Comparison of ENCODE assay signal across 13 cellular contexts in the genomic region with DNA sequence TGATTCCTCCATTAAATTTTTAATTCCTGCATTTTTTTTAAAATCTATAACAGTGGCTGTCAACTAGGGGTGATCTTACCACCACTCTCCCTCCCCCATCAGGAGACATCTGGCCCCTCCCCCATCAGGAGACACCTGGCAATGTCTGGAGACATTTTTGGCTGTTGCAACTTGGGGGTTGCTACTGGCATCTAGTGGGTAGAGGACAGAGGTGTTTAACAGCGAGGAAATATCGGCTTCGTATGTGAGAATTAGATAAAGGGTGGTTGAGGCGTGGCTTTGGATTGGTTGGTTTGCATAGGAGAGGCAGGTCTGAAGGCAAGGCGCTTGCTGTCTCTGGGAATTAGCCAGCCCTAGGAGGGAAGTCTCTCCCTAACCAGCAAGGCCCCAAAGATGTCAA. TPM values are rescaled to one million over a fixed set of nuclear protein-coding genes. Genes with fewer than 3 reads are reported as not detected.
A peak's percentile ranks its signal among the peaks of the same experiment; 100 is the strongest.
DNase-seq lines count a peak whose midpoint lies in the region; ATAC-seq and TF ChIP-seq lines count a peak whose summit lies in the region.
"Had no signal": no experiment of that assay in that cellular context is flagged by ENCODE, and none has a peak within 500 bp of the region (broad histone marks: within the 10 kb centered on the region; RNA-seq: fewer than 3 reads in every experiment).

No MANE protein-coding gene starts in this region.

- H3K4me1 Mint-ChIP-seq in CD4-positive, alpha-beta T cell (ENCODE audit: low read depth), result peaks cover 41% of the 10 kb centered on the region

- no peaks in the 10 kb centered on the region for H3K4me1 ChIP-seq in right cardiac atrium (ENCODE audit: control insufficient read depth, insufficient read depth, low read length)

- POLR2A ChIA-PET in CD4-positive, alpha-beta T cell (lab: Charles Lee), result interaction anchor here (1.0 to 1.8 kb wide), 2 partner anchors 16 to 22 kb away, joined by 3 to 5 read pairs; no protein-coding TSS in a partner anchor

- no peaks in the 10 kb centered on the region for H3K9me3 Mint-ChIP-seq in CD4-positive, alpha-beta T cell
- H3K9me3 Mint-ChIP-seq: IgD-negative memory B cell had no signal

- peak; percentile 84 for ATAC-seq in CD4-positive, alpha-beta T cell (ENCODE audit: poor library complexity)
- ATAC-seq in right cardiac atrium (no peak), HG03135 (IDR thresholded peaks at IDR 0.05; ENCODE audit: unreplicated experiment) (no peak)
- ATAC-seq: left lung had no signal

- H3K4me3 ChIP-seq in right cardiac atrium (ENCODE audit: low read length), result no peak overlapping the region
- H3K4me3 ChIP-seq: left lung, smooth muscle cell had no signal

- TF ChIP-seq CTCF in CD4-positive, alpha-beta T cell (IDR thresholded peaks at IDR 0.05), result no peak
- peak; percentile 31 for TF ChIP-seq CTCF in GM12873 (IDR thresholded peaks at IDR 0.05; ENCODE audit: insufficient read depth, low read depth, low read length, missing control alignments)

- H3K4me3 Mint-ChIP-seq in CD4-positive, alpha-beta T cell, result no peak overlapping the region
- H3K4me3 Mint-ChIP-seq: IgD-negative memory B cell had no signal

- H3K27ac ChIP-seq in CD4-positive, alpha-beta T cell (ENCODE audit: low read depth, low read length), result no peak overlapping the region
- no peak overlapping the region for H3K27ac ChIP-seq in right cardiac atrium (ENCODE audit: low read length)
- H3K27ac ChIP-seq: left lung had no signal

- in situ Hi-C loops in SK-MEL-5 (cut with HindIII; ENCODE audit: low pct_unique_long_range_greater_than_20kb, low sequenced_read_pairs), result no loop called here

- no peaks in the 10 kb centered on the region for H3K36me3 Mint-ChIP-seq in CD4-positive, alpha-beta T cell (ENCODE audit: low read depth)

- peak in 3 of 10 experiments; percentile 17 to 37 (median 28) for DNase-seq in CD4-positive, alpha-beta T cell
- DNase-seq in SK-MEL-5 (ENCODE audit: low read depth, low spot score) (peak; percentile 20), germinal center (ENCODE audit: low spot score) (peak; percentile 14), right cardiac atrium (no peak)
- no peak for DNase-seq in stimulated activated CD4-positive, alpha-beta T cell treated with anti-CD3 and anti-CD28 coated beads, Interleukin-2, amount 100 ng/mL, for 24 hours
- DNase-seq: effector memory CD4-positive, alpha-beta T cell; glutamatergic neuron; left lung; NCI-H1694 had no signal

- no peaks in the 10 kb centered on the region for H3K27me3 ChIP-seq in CD4-positive, alpha-beta T cell (ENCODE audit: control insufficient read depth, insufficient read depth, low read length)
- no peaks in the 10 kb centered on the region for H3K27me3 ChIP-seq in right cardiac atrium (ENCODE audit: control insufficient read depth, insufficient read depth)

- no peaks in the 10 kb centered on the region for H3K9me3 ChIP-seq in CD4-positive, alpha-beta T cell (ENCODE audit: control insufficient read depth, low read length)
- no peaks in the 10 kb centered on the region for H3K9me3 ChIP-seq in right cardiac atrium (ENCODE audit: control insufficient read depth, low read length)
- H3K9me3 ChIP-seq: left lung had no signal

- intact Hi-C loops in CD4-positive, alpha-beta T cell (cut with DNase I, micrococcal nuclease), result loop anchor here in 1 of 2 experiments (1.0 kb wide), 1 partner anchor 142 kb away; no protein-coding TSS in a partner anchor
- intact Hi-C loops in right cardiac atrium (cut with DNase I), result no loop called here

- WGBS in right cardiac atrium, result 39% methylated on average over 5 of the region's 5 CpGs

- CTCF ChIA-PET in CD4-positive, alpha-beta T cell (lab: Charles Lee), result interaction anchor here (1.0 kb wide), 1 partner anchor 143 kb away, joined by 3 read pairs; a partner anchor contains a TSS

- H3K27me3 Mint-ChIP-seq in CD4-positive, alpha-beta T cell, result no peaks in the 10 kb centered on the region

- H3K27ac Mint-ChIP-seq in CD4-positive, alpha-beta T cell, result peak overlapping the region; percentile 42
- H3K27ac Mint-ChIP-seq: IgD-negative memory B cell had no signal

RNA-seq across cellular contexts. Expression of a gene that starts 10.5 kb away (rescaled TPM):
- total RNA-seq in CD4-positive, alpha-beta T cell, result 1 to 10 TPM; 1.6 to 2.0 TPM
- not detected in 2 replicates for total RNA-seq in SK-MEL-5 (2014; rRNA removed; shearing (Covaris generic))
- 0.02 TPM in 1 of 2 replicates, not detected in the other for polyA plus RNA-seq in SK-MEL-5 (2015; cell fraction: cytosol; rRNA removed)
- not detected in 2 replicates for polyA plus RNA-seq in SK-MEL-5 (2015; cell fraction: nucleus; rRNA removed)
- total RNA-seq in right cardiac atrium, result under 1 TPM in 3 of 4 donors, not detected in 1; 0.40 to 0.92 (median 0.47) TPM
- not detected for polyA plus RNA-seq in right cardiac atrium
- polyA plus RNA-seq: IgD-negative memory B cell, smooth muscle cell had no signal

RNA-seq across cellular contexts. Expression of a gene that starts 22.5 kb away (rescaled TPM):
- 100 to 1,000 TPM; 208 to 217 TPM for total RNA-seq in CD4-positive, alpha-beta T cell
- total RNA-seq in SK-MEL-5 (2014; rRNA removed; shearing (Covaris generic)), result 7.7 and 7.8 TPM in 2 replicates
- 33.0 and 42.7 TPM in 2 replicates for polyA plus RNA-seq in SK-MEL-5 (2015; cell fraction: cytosol; rRNA removed)
- 115 and 140 TPM in 2 replicates for polyA plus RNA-seq in SK-MEL-5 (2015; cell fraction: nucleus; rRNA removed)
- 10 to 100 TPM; 19.6 to 31.7 (median 26.4) TPM for total RNA-seq in right cardiac atrium
- 16.5 TPM for polyA plus RNA-seq in right cardiac atrium

RNA-seq across cellular contexts. Expression of a gene that starts 50.3 kb away (rescaled TPM):
- under 1 TPM; 0.22 to 0.36 TPM for total RNA-seq in CD4-positive, alpha-beta T cell
- 4.1 and 5.0 TPM in 2 replicates for total RNA-seq in SK-MEL-5 (2014; rRNA removed; shearing (Covaris generic))
- 7.5 and 9.2 TPM in 2 replicates for polyA plus RNA-seq in SK-MEL-5 (2015; cell fraction: cytosol; rRNA removed)
- polyA plus RNA-seq in SK-MEL-5 (2015; cell fraction: nucleus; rRNA removed), result 2.4 and 6.7 TPM in 2 replicates
- under 1 TPM; 0.34 to 0.62 (median 0.46) TPM for total RNA-seq in right cardiac atrium
- polyA plus RNA-seq in right cardiac atrium, result 0.23 TPM

Comparison
In these comparisons a context has a peak if more than half of its experiments do, and no peak if none do; other contexts are left out.
1. DNase-seq: peak in SK-MEL-5 (single experiment) and germinal center (single experiment); none in right cardiac atrium (0 of 3) and stimulated activated CD4-positive, alpha-beta T cell treated with anti-CD3 and anti-CD28 coated beads, Interleukin-2, amount 100 ng/mL, for 24 hours (0 of 2).
2. RNA of a gene that starts 22.5 kb away (total RNA-seq): 208 to 217 TPM in CD4-positive, alpha-beta T cell; 19.6 to 31.7 TPM in right cardiac atrium and 7.7 to 7.8 TPM in SK-MEL-5; every median in the first group is over 4 times any median in the second.